In the genomic region with DNA sequence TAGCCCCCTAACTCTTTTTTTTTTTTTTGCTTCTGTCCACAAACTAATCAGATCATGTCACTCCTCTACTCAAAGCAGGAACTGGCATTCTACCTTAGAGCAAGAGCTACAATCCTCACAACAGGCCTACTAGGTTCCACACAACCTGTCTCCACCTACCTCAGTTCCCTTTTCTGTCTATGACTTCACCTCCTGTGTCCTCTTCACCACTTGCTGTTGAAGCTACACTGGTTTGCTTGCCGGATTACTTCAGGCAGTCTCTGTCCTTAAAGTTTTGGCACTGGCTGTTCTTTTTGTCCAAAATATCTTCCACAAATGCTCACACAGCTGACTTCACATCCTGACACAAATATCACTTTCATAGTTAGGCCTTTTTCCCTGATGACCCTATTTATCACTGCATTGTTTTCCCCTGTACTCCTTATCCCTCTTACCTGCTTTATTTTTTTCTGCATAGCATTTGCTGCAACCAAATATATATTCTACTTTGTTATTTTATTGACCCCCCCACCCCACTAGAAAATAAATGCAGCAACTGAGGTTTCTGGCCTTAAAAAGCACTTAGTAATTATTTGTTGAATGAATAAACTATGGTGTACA, we compare ENCODE assay signal across 1 cellular context.
TF ChIP-seq lines count a peak whose summit lies in the region.

No MANE protein-coding gene starts in this region.

TF ChIP-seq in A549, 52 proteins besides CTCF, POLR2A, EP300 and RAD21 (continued from another document):
- no peak for TF ChIP-seq TFCP2L1 (CRISPR knock-in tag; IDR thresholded peaks at IDR 0.05)
- TF ChIP-seq, protein P1, sequence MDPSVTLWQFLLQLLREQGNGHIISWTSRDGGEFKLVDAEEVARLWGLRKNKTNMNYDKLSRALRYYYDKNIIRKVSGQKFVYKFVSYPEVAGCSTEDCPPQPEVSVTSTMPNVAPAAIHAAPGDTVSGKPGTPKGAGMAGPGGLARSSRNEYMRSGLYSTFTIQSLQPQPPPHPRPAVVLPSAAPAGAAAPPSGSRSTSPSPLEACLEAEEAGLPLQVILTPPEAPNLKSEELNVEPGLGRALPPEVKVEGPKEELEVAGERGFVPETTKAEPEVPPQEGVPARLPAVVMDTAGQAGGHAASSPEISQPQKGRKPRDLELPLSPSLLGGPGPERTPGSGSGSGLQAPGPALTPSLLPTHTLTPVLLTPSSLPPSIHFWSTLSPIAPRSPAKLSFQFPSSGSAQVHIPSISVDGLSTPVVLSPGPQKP (IDR thresholded peaks at IDR 0.05; ENCODE audit: low read depth, low read length): no peak
- TF ChIP-seq ESRRA (IDR thresholded peaks at IDR 0.05; ENCODE audit: borderline replicate concordance, low read length): no peak
